ENCODE assay signal across 8 cellular contexts in genomic region chr1:117895482-117896114, GRCh38. TPM values are rescaled to one million over a fixed set of nuclear protein-coding genes. Genes with fewer than 3 reads are reported as not detected.
DNase-seq lines count a peak whose midpoint lies in the region; ATAC-seq and TF ChIP-seq lines count a peak whose summit lies in the region.

No MANE protein-coding gene starts in this region.

- no peaks in the 10 kb centered on the region for H3K27me3 Mint-ChIP-seq in activated CD4-positive, alpha-beta memory T cell treated with anti-CD3 and anti-CD28 coated beads, Interleukin-2, amount 10 ng/mL, durations not matched to agents 7 days and 5 days
- H3K27me3 Mint-ChIP-seq in endodermal cell (ENCODE audit: insufficient read depth) (no peaks in the 10 kb centered on the region), naive B cell (no peaks in the 10 kb centered on the region)

- H3K27ac Mint-ChIP-seq in activated CD4-positive, alpha-beta memory T cell treated with anti-CD3 and anti-CD28 coated beads, Interleukin-2, amount 10 ng/mL, durations not matched to agents 7 days and 5 days, result no peak overlapping the region
- no peak overlapping the region for H3K27ac Mint-ChIP-seq in endodermal cell
- peak overlapping the region in 2 of 6 donors; percentile 12 to 38 for H3K27ac Mint-ChIP-seq in naive B cell

- H3K9ac ChIP-seq in endodermal cell (ENCODE audit: extremely low read depth, low read length, poor library complexity, severe bottlenecking), result no peak overlapping the region

- H3K4me1 ChIP-seq in endodermal cell (ENCODE audit: control insufficient read depth, insufficient read depth, low read length), result no peaks in the 10 kb centered on the region

- H3K9me3 ChIP-seq in endodermal cell (ENCODE audit: control insufficient read depth, low read length), result no peaks in the 10 kb centered on the region

- H3K27me3 ChIP-seq in endodermal cell (ENCODE audit: control insufficient read depth, insufficient read depth, low read length, poor library complexity, severe bottlenecking), result no peaks in the 10 kb centered on the region

- no peaks in the 10 kb centered on the region for H3K9me3 Mint-ChIP-seq in activated CD4-positive, alpha-beta memory T cell treated with anti-CD3 and anti-CD28 coated beads, Interleukin-2, amount 10 ng/mL, durations not matched to agents 7 days and 5 days
- no peaks in the 10 kb centered on the region for H3K9me3 Mint-ChIP-seq in endodermal cell
- H3K9me3 Mint-ChIP-seq in naive B cell, result no peaks in the 10 kb centered on the region

- no peaks in the 10 kb centered on the region for H3K4me1 Mint-ChIP-seq in activated CD4-positive, alpha-beta memory T cell treated with anti-CD3 and anti-CD28 coated beads, Interleukin-2, amount 10 ng/mL, durations not matched to agents 7 days and 5 days
- H3K4me1 Mint-ChIP-seq in endodermal cell, result no peaks in the 10 kb centered on the region
- peaks cover 0 to 6% (median 0%) of the 10 kb centered on the region in 3 donors for H3K4me1 Mint-ChIP-seq in naive B cell

- peaks cover 18% of the 10 kb centered on the region for H3K36me3 Mint-ChIP-seq in activated CD4-positive, alpha-beta memory T cell treated with anti-CD3 and anti-CD28 coated beads, Interleukin-2, amount 10 ng/mL, durations not matched to agents 7 days and 5 days (ENCODE audit: low read depth)
- H3K36me3 Mint-ChIP-seq in endodermal cell (ENCODE audit: low read depth), result peaks cover 3% of the 10 kb centered on the region
- peaks cover 8 to 19% of the 10 kb centered on the region in 2 donors for H3K36me3 Mint-ChIP-seq in naive B cell

- peaks cover 38% of the 10 kb centered on the region for H3K36me3 ChIP-seq in endodermal cell (ENCODE audit: control insufficient read depth, insufficient read depth, low read length)

- POLR2A ChIA-PET in activated CD4-positive, alpha-beta memory T cell treated with anti-CD3 and anti-CD28 coated beads, Interleukin-2, amount 10 ng/mL, durations not matched to agents 7 days and 5 days (lab: Charles Lee), result interaction anchor here (0.9 kb wide), 1 partner anchor 33 kb away, joined by 3 read pairs; the partner anchor contains the start of genes GDAP2 and WDR3

- H3K27ac ChIP-seq in endodermal cell (ENCODE audit: low read depth, low read length), result no peak overlapping the region

- H3K4me3 Mint-ChIP-seq in activated CD4-positive, alpha-beta memory T cell treated with anti-CD3 and anti-CD28 coated beads, Interleukin-2, amount 10 ng/mL, durations not matched to agents 7 days and 5 days, result no peak overlapping the region
- no peak overlapping the region for H3K4me3 Mint-ChIP-seq in endodermal cell
- no peak overlapping the region for H3K4me3 Mint-ChIP-seq in naive B cell

- ATAC-seq in GM21381 (IDR thresholded peaks at IDR 0.05; ENCODE audit: unreplicated experiment), result peak; percentile 82
- ATAC-seq in naive B cell (ENCODE audit: low read depth in 2 of 2), result peak in 1 of 2 donors; percentile 33

- no peak overlapping the region for H3K4me3 ChIP-seq in endodermal cell (ENCODE audit: low read length)

- WGBS in endodermal cell (ENCODE audit: insufficient coverage in 1 of 2, insufficient read length in 1 of 2), 2 experiments, result 44 to 49% methylated on average over 2 to 4 of the region's 4 CpGs

- peak; percentile 52 for DNase-seq in DMS153 (lab: John Stamatoyannopoulos, UW)
- DNase-seq in HPDE6-E6E7 (ENCODE audit: extremely low spot score), result peak; percentile 33
- DNase-seq in NCI-H774 (lab: John Stamatoyannopoulos, UW), result peak; percentile 1
- peak; percentile 65 for DNase-seq in activated CD4-positive, alpha-beta memory T cell treated with anti-CD3 and anti-CD28 coated beads, Interleukin-2, amount 10 ng/mL, durations not matched to agents 7 days and 5 days
- peak; percentile 78 for DNase-seq in endodermal cell
- DNase-seq in naive B cell, result peak; percentile 42
- peak; percentile 36 for DNase-seq in stimulated activated naive CD4-positive, alpha-beta T cell treated with Interleukin-2 at 50 U/mL for 16 hours (lab: John Stamatoyannopoulos, UW)

- CTCF ChIA-PET in activated CD4-positive, alpha-beta memory T cell treated with anti-CD3 and anti-CD28 coated beads, Interleukin-2, amount 10 ng/mL, durations not matched to agents 7 days and 5 days (lab: Charles Lee), result interaction anchor here (0.7 to 5.3 kb wide), 19 partner anchors 9 to 529 kb away, joined by 3 to 54 read pairs (median 5); partner anchors contain the start of genes GDAP2, MAN1A2 and WDR3

- TF ChIP-seq CTCF in endodermal cell (conservative IDR thresholded peaks at IDR 0.05), result peak; percentile 87

RNA-seq across cellular contexts. Expression of gene GDAP2, which starts 33.8 kb away (rescaled TPM):
- total RNA-seq in activated CD4-positive, alpha-beta memory T cell treated with anti-CD3 and anti-CD28 coated beads, Interleukin-2, amount 10 ng/mL, durations not matched to agents 7 days and 5 days, result 10 to 100 TPM; 20.8 to 22.9 TPM
- 10 to 100 TPM; 24.1 to 34.8 TPM for total RNA-seq in endodermal cell
- 19.3 TPM for polyA plus RNA-seq in endodermal cell (2013, experiment 1 of 2)
- 14.0 TPM for polyA plus RNA-seq in endodermal cell (2013, experiment 2 of 2)
- polyA plus RNA-seq in naive B cell (ENCODE audit: low read depth in 6 of 6), result 10 to 100 TPM in 5 of 6 donors, 1 to 10 TPM in 1; 4.9 to 16.9 (median 13.5) TPM

RNA-seq across cellular contexts. Expression of gene WDR3, which starts 33.9 kb away (rescaled TPM):
- 10 to 100 TPM; 19.6 to 20.2 TPM for total RNA-seq in activated CD4-positive, alpha-beta memory T cell treated with anti-CD3 and anti-CD28 coated beads, Interleukin-2, amount 10 ng/mL, durations not matched to agents 7 days and 5 days
- 10 to 100 TPM; 29.9 to 32.9 TPM for total RNA-seq in endodermal cell
- 23.7 TPM for polyA plus RNA-seq in endodermal cell (2013, experiment 1 of 2)
- 18.7 TPM for polyA plus RNA-seq in endodermal cell (2013, experiment 2 of 2)
- 10 to 100 TPM; 11.8 to 28.4 (median 23.3) TPM for polyA plus RNA-seq in naive B cell (ENCODE audit: low read depth in 6 of 6)

Comparison
In these comparisons a context has a peak if more than half of its experiments do, and no peak if none do; other contexts are left out.
1. DNase-seq: peak in every context shown above with its lines; median percentile 78 in endodermal cell; 65 in activated CD4-positive, alpha-beta memory T cell treated with anti-CD3 and anti-CD28 coated beads, Interleukin-2, amount 10 ng/mL, durations not matched to agents 7 days and 5 days; 52 in DMS153; 42 in naive B cell; 36 in stimulated activated naive CD4-positive, alpha-beta T cell treated with Interleukin-2 at 50 U/mL for 16 hours; 33 in HPDE6-E6E7; 1 in NCI-H774.